Comparison of ENCODE assay signal across 1 cellular context in genomic region chr1:198157241-198157846, GRCh38.
TF ChIP-seq lines count a peak whose summit lies in the region.

No MANE protein-coding gene starts in this region.

TF ChIP-seq in K562, 482 proteins besides CTCF, POLR2A, EP300 and RAD21 (continued from another document and continues in another):
- TF ChIP-seq ETS1 (conservative IDR thresholded peaks at IDR 0.05; ENCODE audit: control insufficient read depth, low read depth, low read length) (0 out of 2 replicates have a peak, but pooled peaks have one; percentile 33), ATF7 (IDR thresholded peaks at IDR 0.05) (0 out of 2 replicates have a peak, but pooled peaks have one; percentile 1), NFYB (IDR thresholded peaks at IDR 0.05; ENCODE audit: extremely low read depth, insufficient read length) (peak; percentile 84), FOXO4 (CRISPR knock-in tag; IDR thresholded peaks at IDR 0.05) (0 out of 2 replicates have a peak, but pooled peaks have one; percentile 0), NONO (IDR thresholded peaks at IDR 0.05; ENCODE audit: low read depth in 2 of 2, low read length in 1 of 2) (no peak; a peak in 2 of 4 replicates), ZNF436 (CRISPR knock-in tag; IDR thresholded peaks at IDR 0.05) (no peak), SP2 (IDR thresholded peaks at IDR 0.05; ENCODE audit: extremely low read depth, low read depth, low read length, poor library complexity, severe bottlenecking) (peak; percentile 69), SLC30A9 (CRISPR knock-in tag; IDR thresholded peaks at IDR 0.05) (no peak), ATF1 (CRISPR knock-in tag; IDR thresholded peaks at IDR 0.05) (no peak), ATF1 (tag; IDR thresholded peaks at IDR 0.05) (0 out of 2 replicates have a peak, but pooled peaks have one; percentile 25), ZNF707 (CRISPR knock-in tag; conservative IDR thresholded peaks at IDR 0.05) (no peak), HNRNPUL1 (IDR thresholded peaks at IDR 0.05; ENCODE audit: low read length) (no peak), ETS2 (tag; IDR thresholded peaks at IDR 0.05; ENCODE audit: borderline replicate concordance, poor library complexity, severe bottlenecking) (no peak), GTF2E2 (tag; IDR thresholded peaks at IDR 0.05) (peak; percentile 85), PYGO2 (tag; IDR thresholded peaks at IDR 0.05) (no peak), CXXC5 (CRISPR knock-in tag; IDR thresholded peaks at IDR 0.05) (0 out of 2 replicates have a peak, but pooled peaks have one; percentile 55), ZC3H4 (CRISPR knock-in tag; IDR thresholded peaks at IDR 0.05; ENCODE audit: borderline replicate concordance) (0 out of 2 replicates have a peak, but pooled peaks have one; percentile 75), TAL1 (IDR thresholded peaks at IDR 0.05) (no peak), RBBP5 (IDR thresholded peaks at IDR 0.05; ENCODE audit: borderline replicate concordance, insufficient read depth, low read length, poor library complexity, severe bottlenecking) (peak; percentile 91), PKNOX1 (IDR thresholded peaks at IDR 0.05) (peak; percentile 98), MTA2 (IDR thresholded peaks at IDR 0.05; ENCODE audit: low read depth) (no peak), PTRF (tag; IDR thresholded peaks at IDR 0.05) (no peak), NR2C2 (CRISPR knock-in tag; IDR thresholded peaks at IDR 0.05) (no peak), NR2C2 (tag; IDR thresholded peaks at IDR 0.05) (no peak), ZNF644 (tag; IDR thresholded peaks at IDR 0.05; ENCODE audit: low read depth) (no peak), VEZF1 (CRISPR knock-in tag; IDR thresholded peaks at IDR 0.05) (peak; percentile 63), SUPT5H (IDR thresholded peaks at IDR 0.05) (peak; percentile 58), SAFB2 (IDR thresholded peaks at IDR 0.05; ENCODE audit: borderline replicate concordance, low read depth, low read length, severe bottlenecking) (no peak), ZMIZ1 (IDR thresholded peaks at IDR 0.05; ENCODE audit: low read depth in 2 of 2, low read length in 2 of 2) (no peak), POLR2B (IDR thresholded peaks at IDR 0.05; ENCODE audit: low read depth, partially characterized antibody) (peak; percentile 50), CREB3L1 (IDR thresholded peaks at IDR 0.05; ENCODE audit: borderline replicate concordance, low read depth) (no peak), UBTF (IDR thresholded peaks at IDR 0.05; ENCODE audit: borderline replicate concordance in 1 of 2, low read depth in 2 of 2, low read length in 2 of 2) (0 out of 4 replicates have a peak, but pooled peaks have one; percentile 14 to 44), ZNF274 (IDR thresholded peaks at IDR 0.05; ENCODE audit: borderline replicate concordance, low read depth, low read length) (no peak), NFIX (CRISPR knock-in tag; IDR thresholded peaks at IDR 0.05; ENCODE audit: low read depth) (no peak), HEY1 (CRISPR knock-in tag; IDR thresholded peaks at IDR 0.05; ENCODE audit: borderline replicate concordance) (no peak), ZBTB11 (CRISPR knock-in tag; IDR thresholded peaks at IDR 0.05) (peak in 1 of 3 experiments; percentile 53; a peak in 2 of 6 replicates), ZNF584 (CRISPR knock-in tag; IDR thresholded peaks at IDR 0.05; ENCODE audit: low read depth) (no peak), ZBTB33 (CRISPR knock-in tag; IDR thresholded peaks at IDR 0.05) (0 out of 2 replicates have a peak, but pooled peaks have one; percentile 8), NFRKB (IDR thresholded peaks at IDR 0.05; ENCODE audit: low read depth) (0 out of 2 replicates have a peak, but pooled peaks have one; percentile 61), PRMT5 (CRISPR knock-in tag; IDR thresholded peaks at IDR 0.05) (no peak), CBX8 (IDR thresholded peaks at IDR 0.05; ENCODE audit: borderline replicate concordance, extremely low read depth, low read depth, low read length, poor library complexity, severe bottlenecking) (no peak), GATAD2B (IDR thresholded peaks at IDR 0.05; ENCODE audit: borderline replicate concordance) (no peak), PHB (CRISPR knock-in tag; IDR thresholded peaks at IDR 0.05) (0 out of 2 replicates have a peak, but pooled peaks have one; percentile 64), CGGBP1 (CRISPR knock-in tag; IDR thresholded peaks at IDR 0.05) (no peak), TBP (optimal IDR thresholded peaks at IDR 0.05; ENCODE audit: low read depth, low read length) (peak; percentile 71), RFX5 (IDR thresholded peaks at IDR 0.05; ENCODE audit: low read depth, low read length) (no peak)
